Comparison of ENCODE assay signal across 14 cellular contexts in the genomic region with DNA sequence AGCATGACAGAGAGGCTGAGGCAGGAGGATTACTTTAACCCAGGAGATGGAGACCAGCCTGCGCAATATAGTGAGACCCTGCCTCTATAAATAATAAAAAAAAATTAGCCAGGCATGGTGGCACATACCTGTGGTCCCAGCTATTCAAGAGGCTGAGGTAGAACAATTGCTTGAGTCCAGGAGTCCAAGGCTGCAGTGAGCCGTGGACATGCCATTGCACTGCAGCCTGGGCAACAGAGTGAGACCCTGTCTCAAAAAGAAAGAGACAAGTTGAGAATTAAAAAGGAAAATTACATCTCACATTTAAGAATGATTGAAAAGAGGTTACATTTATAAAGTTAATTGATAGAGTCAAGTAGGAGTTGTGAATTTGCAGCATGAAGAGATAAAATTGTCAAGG.
DNase-seq lines count a peak whose midpoint lies in the region; ATAC-seq and TF ChIP-seq lines count a peak whose summit lies in the region.
"Had no signal": no experiment of that assay in that cellular context is flagged by ENCODE, and none has a peak within 500 bp of the region (broad histone marks: within the 10 kb centered on the region; RNA-seq: fewer than 3 reads in every experiment).

No MANE protein-coding gene starts in this region.

- no peak for TF ChIP-seq EP300 in esophagus muscularis mucosa (IDR thresholded peaks at IDR 0.05)

- no peak overlapping the region for H2AFZ ChIP-seq in neuronal stem cell (ENCODE audit: low read length)

- H3K4me2 ChIP-seq in neuronal stem cell (ENCODE audit: insufficient read depth, low read length, poor library complexity, severe bottlenecking) = no peak overlapping the region

- no peak overlapping the region for H4K8ac ChIP-seq in neuronal stem cell (ENCODE audit: low read depth, low read length)

- POLR2A ChIA-PET in HEK293 (lab: Yijun Ruan, JAX) = interaction anchor here (1.4 kb wide), 1 partner anchor 79 kb away, joined by 3 read pairs; no protein-coding TSS in a partner anchor
- POLR2A ChIA-PET in CD4-positive, alpha-beta memory T cell (lab: Charles Lee; ENCODE audit: partially characterized antibody) = interaction anchor here (1.2 kb wide), 1 partner anchor 68 kb away, joined by 4 read pairs; no protein-coding TSS in a partner anchor

- no peak overlapping the region for H3K4me3 Mint-ChIP-seq in CD4-positive, alpha-beta memory T cell

- no peak for TF ChIP-seq POLR2A in esophagus muscularis mucosa (IDR thresholded peaks at IDR 0.05; ENCODE audit: low read depth)

- H3K9me3 ChIP-seq in HEK293 (ENCODE audit: control insufficient read depth, insufficient read depth, low read depth, low read length) (no peaks in the 10 kb centered on the region), RWPE2 (ENCODE audit: severe bottlenecking) (no peaks in the 10 kb centered on the region), esophagus muscularis mucosa (no peaks in the 10 kb centered on the region), neuronal stem cell (replicated peaks in 1 of 2; ENCODE audit: control insufficient read depth in 2 of 2, insufficient read depth in 1 of 2, low read depth in 1 of 2, low read length in 2 of 2) (no peaks in the 10 kb centered on the region)
- no peaks in the 10 kb centered on the region for H3K9me3 ChIP-seq in CD4-positive, alpha-beta memory T cell (ENCODE audit: control insufficient read depth in 1 of 2, low read length in 2 of 2)
- H3K9me3 ChIP-seq: MG63, Peyer's patch, SJSA1 had no signal

- H3K4me3 ChIP-seq in HEK293 (ENCODE audit: low read depth, low read length) (no peak overlapping the region), RWPE2 (ENCODE audit: severe bottlenecking) (no peak overlapping the region), esophagus muscularis mucosa (no peak overlapping the region), neuronal stem cell (ENCODE audit: low read length in 2 of 2) (no peak overlapping the region)
- no peak overlapping the region for H3K4me3 ChIP-seq in CD4-positive, alpha-beta memory T cell (ENCODE audit: low read length in 2 of 2)
- H3K4me3 ChIP-seq: MG63, Peyer's patch, SJSA1 had no signal

- peak overlapping the region; percentile 7 for H2AK5ac ChIP-seq in neuronal stem cell (ENCODE audit: low read depth, low read length)

- peaks cover 0 to 3% of the 10 kb centered on the region in 2 donors for H3K27me3 Mint-ChIP-seq in CD4-positive, alpha-beta memory T cell

- H3K18ac ChIP-seq in neuronal stem cell (ENCODE audit: low read length) = no peak overlapping the region

- H2BK5ac ChIP-seq in neuronal stem cell (ENCODE audit: low read length) = no peak overlapping the region

- H3K27me3 ChIP-seq in RWPE2 (ENCODE audit: insufficient read depth, poor library complexity, severe bottlenecking) (no peaks in the 10 kb centered on the region), esophagus muscularis mucosa (no peaks in the 10 kb centered on the region), neuronal stem cell (ENCODE audit: control insufficient read depth in 3 of 3, insufficient read depth in 3 of 3, low read depth in 1 of 3, low read length in 3 of 3) (no peaks in the 10 kb centered on the region)
- no peaks in the 10 kb centered on the region for H3K27me3 ChIP-seq in CD4-positive, alpha-beta memory T cell (ENCODE audit: insufficient read depth, low read length)
- H3K27me3 ChIP-seq: MG63, Peyer's patch, SJSA1 had no signal

- no peak for TF ChIP-seq CTCF in HEK293 (tag by site-specific recombination; IDR thresholded peaks at IDR 0.05)
- TF ChIP-seq CTCF in RWPE2 (IDR thresholded peaks at IDR 0.05; ENCODE audit: poor library complexity, severe bottlenecking) = no peak
- TF ChIP-seq CTCF in esophagus muscularis mucosa (IDR thresholded peaks at IDR 0.05) = no peak

- H3K4ac ChIP-seq in neuronal stem cell (ENCODE audit: low read length) = no peak overlapping the region

- no peak overlapping the region for H2BK12ac ChIP-seq in neuronal stem cell (ENCODE audit: low read length)

- H2BK120ac ChIP-seq in neuronal stem cell (ENCODE audit: low read depth, low read length) = no peak overlapping the region

- no peaks in the 10 kb centered on the region for H3K9me3 Mint-ChIP-seq in CD4-positive, alpha-beta memory T cell

- H2BK15ac ChIP-seq in neuronal stem cell (ENCODE audit: low read length) = no peak overlapping the region

- H3K23ac ChIP-seq in neuronal stem cell (ENCODE audit: low read depth, low read length, poor library complexity) = no peak overlapping the region

- no peak overlapping the region for H3K9ac ChIP-seq in neuronal stem cell (ENCODE audit: low read depth, low read length, poor library complexity)

- H4K91ac ChIP-seq in neuronal stem cell (ENCODE audit: low read depth, low read length, poor library complexity) = no peak overlapping the region

- H3K14ac ChIP-seq in neuronal stem cell (ENCODE audit: low read length) = no peak overlapping the region

- H3K36me3 ChIP-seq in HEK293 (ENCODE audit: control insufficient read depth in 2 of 2, insufficient read depth in 1 of 2, low read length in 2 of 2) (no peaks in the 10 kb centered on the region), RWPE2 (ENCODE audit: low read depth) (no peaks in the 10 kb centered on the region), esophagus muscularis mucosa (no peaks in the 10 kb centered on the region), neuronal stem cell (replicated peaks in 1 of 2; ENCODE audit: control insufficient read depth in 2 of 2, insufficient read depth in 2 of 2, low read length in 2 of 2) (no peaks in the 10 kb centered on the region)
- no peaks in the 10 kb centered on the region for H3K36me3 ChIP-seq in CD4-positive, alpha-beta memory T cell (ENCODE audit: insufficient read depth, low read length)
- H3K36me3 ChIP-seq: MG63, Peyer's patch, SJSA1 had no signal

- no peak for ATAC-seq in RWPE2 (ENCODE audit: low read depth)

- H3K27ac ChIP-seq in HEK293 (ENCODE audit: extremely low read depth, low read depth, low read length) (no peak overlapping the region), RWPE2 (ENCODE audit: poor library complexity, severe bottlenecking) (peak overlapping the region; percentile 30), esophagus muscularis mucosa (replicated peaks in 1 of 4) (no peak overlapping the region), neuronal stem cell (replicated peaks; ENCODE audit: low read length) (no peak overlapping the region)
- H3K27ac ChIP-seq in CD4-positive, alpha-beta memory T cell (ENCODE audit: low read depth, low read length) = no peak overlapping the region
- H3K27ac ChIP-seq: SJSA1 had no signal

- no peaks in the 10 kb centered on the region for H3K4me1 ChIP-seq in HEK293 (ENCODE audit: control insufficient read depth, insufficient read depth, low read length)
- H3K4me1 ChIP-seq in RWPE2 (ENCODE audit: insufficient read depth, poor library complexity, severe bottlenecking) = peaks cover 16% of the 10 kb centered on the region
- H3K4me1 ChIP-seq in esophagus muscularis mucosa = peaks cover 13 to 27% (median 26%) of the 10 kb centered on the region in 4 donors
- H3K4me1 ChIP-seq in neuronal stem cell (ENCODE audit: control insufficient read depth in 2 of 2, insufficient read depth in 1 of 2, low read depth in 1 of 2, low read length in 2 of 2) = peaks cover under 1 to 1% of the 10 kb centered on the region in 2 donors
- H3K4me1 ChIP-seq in CD4-positive, alpha-beta memory T cell (ENCODE audit: insufficient read depth, low read length) = no peaks in the 10 kb centered on the region

- no peak overlapping the region for H3K27ac Mint-ChIP-seq in CD4-positive, alpha-beta memory T cell

- WGBS in esophagus muscularis mucosa = 70% methylated on average over 2 of the region's 2 CpGs
- WGBS in neuronal stem cell (ENCODE audit: extremely low coverage in 2 of 2, insufficient read length in 2 of 2, insufficient replicate concordance in 1 of 2), 2 donors = no CpG with 5 or more reads among the region's 2 CpGs

- H3K79me1 ChIP-seq in neuronal stem cell (ENCODE audit: low read depth, low read length) = no peaks in the 10 kb centered on the region

- CTCF ChIA-PET in HEK293 (lab: Yijun Ruan, JAX) = interaction anchor here (0.6 to 1.4 kb wide), 10 partner anchors 27 to 490 kb away, joined by 3 to 6 read pairs (median 4); partner anchors contain the start of gene TMPO
- CTCF ChIA-PET in CD4-positive, alpha-beta memory T cell (lab: Charles Lee; ENCODE audit: partially characterized antibody) = interaction anchor here (0.8 to 1.1 kb wide), 3 partner anchors 92 to 109 kb away, joined by 3 to 4 read pairs (median 4); partner anchors contain the start of gene TMPO

- DNase-seq in RWPE2 (ENCODE audit: low spot score) = no peak
- DNase-seq in esophagus muscularis mucosa (ENCODE audit: extremely low spot score) = peak; percentile 53
- no peak for DNase-seq in neuronal stem cell (ENCODE audit: low spot score)
- DNase-seq in NCI-H2171 (lab: John Stamatoyannopoulos, UW) = no peak
- DNase-seq in OCI-M1 (lab: John Stamatoyannopoulos, UW) = no peak
- no peak for DNase-seq in CD4-positive, alpha-beta memory T cell
- DNase-seq: DMS153, KBM-7, NCI-H2029, NCI-H526 treated with DMSO at 0.1 percent for 48 hours, Peyer's patch had no signal

- peaks cover 0 to 3% (median 0%) of the 10 kb centered on the region in 4 donors for H3K4me1 Mint-ChIP-seq in CD4-positive, alpha-beta memory T cell

- H3K36me3 Mint-ChIP-seq in CD4-positive, alpha-beta memory T cell = no peaks in the 10 kb centered on the region

- intact Hi-C loops in esophagus muscularis mucosa (cut with DNase I) = loop anchor here (2.0 kb wide), 1 partner anchor 91 kb away; the partner anchor contains the start of gene TMPO
- intact Hi-C loops in CD4-positive, alpha-beta memory T cell (cut with micrococcal nuclease) = loop anchor here (1.0 to 2.0 kb wide), 2 partner anchors 109 to 230 kb away; no protein-coding TSS in a partner anchor

TF ChIP-seq in HEK293, 187 proteins besides CTCF, POLR2A, EP300 and RAD21 (continues in another document):
- TF ChIP-seq, protein P1, sequence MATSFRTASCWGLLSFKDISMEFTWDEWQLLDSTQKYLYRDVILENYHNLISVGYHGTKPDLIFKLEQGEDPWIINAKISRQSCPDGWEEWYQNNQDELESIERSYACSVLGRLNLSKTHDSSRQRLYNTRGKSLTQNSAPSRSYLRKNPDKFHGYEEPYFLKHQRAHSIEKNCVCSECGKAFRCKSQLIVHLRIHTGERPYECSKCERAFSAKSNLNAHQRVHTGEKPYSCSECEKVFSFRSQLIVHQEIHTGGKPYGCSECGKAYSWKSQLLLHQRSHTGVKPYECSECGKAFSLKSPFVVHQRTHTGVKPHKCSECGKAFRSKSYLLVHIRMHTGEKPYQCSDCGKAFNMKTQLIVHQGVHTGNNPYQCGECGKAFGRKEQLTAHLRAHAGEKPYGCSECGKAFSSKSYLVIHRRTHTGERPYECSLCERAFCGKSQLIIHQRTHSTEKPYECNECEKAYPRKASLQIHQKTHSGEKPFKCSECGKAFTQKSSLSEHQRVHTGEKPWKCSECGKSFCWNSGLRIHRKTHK (tag by site-specific recombination; IDR thresholded peaks at IDR 0.05) = no peak
- 0 out of 2 replicates have a peak, but pooled peaks have one; percentile 14 for TF ChIP-seq ZNF121 (tag by site-specific recombination; IDR thresholded peaks at IDR 0.05)
